27 cellular contexts compared by ENCODE assay signal in genomic region chr4:76740192-76740591, GRCh38.
A peak's percentile ranks its signal among the peaks of the same experiment; 100 is the strongest.
DNase-seq lines count a peak whose midpoint lies in the region; ATAC-seq and TF ChIP-seq lines count a peak whose summit lies in the region.
"Had no signal": no experiment of that assay in that cellular context is flagged by ENCODE, and none has a peak within 500 bp of the region (broad histone marks: within the 10 kb centered on the region; RNA-seq: fewer than 3 reads in every experiment).

No MANE protein-coding gene starts in this region.

- no peaks in the 10 kb centered on the region for H3K27me3 ChIP-seq in esophagus muscularis mucosa
- H3K27me3 ChIP-seq in thoracic aorta (replicated peaks; ENCODE audit: insufficient read depth), result no peaks in the 10 kb centered on the region
- H3K27me3 ChIP-seq: BLaER1 treated with 17β-estradiol and CSF1 and Interleukin-3, amounts not matched to agents 10 nM and 100 nM; SJSA1 had no signal

- H3K9me3 ChIP-seq in esophagus muscularis mucosa (no peaks in the 10 kb centered on the region), mucosa of descending colon (no peaks in the 10 kb centered on the region), thoracic aorta (no peaks in the 10 kb centered on the region)
- H3K9me3 ChIP-seq: Caco-2, SJSA1 had no signal

- TF ChIP-seq EP300 in esophagus muscularis mucosa (IDR thresholded peaks at IDR 0.05), result no peak

- WGBS in esophagus muscularis mucosa, result 95% methylated on average over 11 of the region's 24 CpGs

- TF ChIP-seq CTCF in esophagus muscularis mucosa (IDR thresholded peaks at IDR 0.05), result no peak
- no peak for TF ChIP-seq CTCF in mucosa of descending colon (IDR thresholded peaks at IDR 0.05)
- no peak for TF ChIP-seq CTCF in thoracic aorta (IDR thresholded peaks at IDR 0.05)

- peaks cover 0 to 11% (median 5%) of the 10 kb centered on the region in 4 donors for H3K36me3 ChIP-seq in esophagus muscularis mucosa
- H3K36me3 ChIP-seq in mucosa of descending colon (ENCODE audit: low read depth), result peaks cover 6% of the 10 kb centered on the region
- H3K36me3 ChIP-seq in thoracic aorta, result peaks cover 23% of the 10 kb centered on the region

- no peak for TF ChIP-seq POLR2A in esophagus muscularis mucosa (IDR thresholded peaks at IDR 0.05; ENCODE audit: low read depth)

- H3K4me3 ChIP-seq in esophagus muscularis mucosa (no peak overlapping the region), mucosa of descending colon (no peak overlapping the region), thoracic aorta (no peak overlapping the region)
- H3K4me3 ChIP-seq: BLaER1 treated with 17β-estradiol and CSF1 and Interleukin-3, amounts not matched to agents 10 nM and 100 nM; GM12878; SJSA1 had no signal

- peak; percentile 43 for DNase-seq in ELF-1 (ENCODE audit: low read depth, low spot score)
- DNase-seq in esophagus muscularis mucosa (ENCODE audit: extremely low spot score), result no peak
- no peak for DNase-seq in mucosa of descending colon
- no peak for DNase-seq in thoracic aorta (ENCODE audit: low spot score)
- no peak for DNase-seq in stimulated activated CD4-positive, alpha-beta T cell treated with anti-CD3 and anti-CD28 coated beads, Interleukin-4, amount 100 ng/mL, for 4 hours
- DNase-seq in HPDE6-E6E7 (ENCODE audit: extremely low spot score), result no peak
- DNase-seq in RPMI8226, result no peak
- no peak for DNase-seq in LoVo (ENCODE audit: low spot score)
- DNase-seq: ACHN, Caco-2, DMS 273 treated with DMSO at 0.1 percent for 48 hours, DMS79 treated with DMSO at 0.1 percent for 48 hours, H9, MV-4-11, NCI-H1105 treated with DMSO at 0.1 percent for 48 hours, NCI-H2081, NCI-H2171 treated with DMSO at 0.1 percent for 48 hours, NCI-H446, NCI-H526, OCI-M1 had no signal

- intact Hi-C loops in esophagus muscularis mucosa (cut with DNase I), result no loop called here
- intact Hi-C loops in mucosa of descending colon (cut with DNase I, micrococcal nuclease), result no loop called here

- ATAC-seq in mucosa of descending colon, result peak; percentile 3
- ATAC-seq in thoracic aorta (ENCODE audit: insufficient number of reproducible peaks, low FRiP score, low read depth), result no peak
- ATAC-seq: GM12878, Right ventricle myocardium inferior had no signal

- H3K4me1 ChIP-seq in esophagus muscularis mucosa (peaks cover 18 to 94% (median 87%) of the 10 kb centered on the region in 4 donors), mucosa of descending colon (ENCODE audit: low read depth) (peaks cover 4% of the 10 kb centered on the region), thoracic aorta (ENCODE audit: control insufficient read depth in 1 of 2, low read depth in 2 of 2) (peaks cover 54 to 91% of the 10 kb centered on the region in 2 donors)
- H3K4me1 ChIP-seq: BLaER1 treated with 17β-estradiol and CSF1 and Interleukin-3, amounts not matched to agents 10 nM and 100 nM; Caco-2 had no signal

- H3K27ac ChIP-seq in esophagus muscularis mucosa (replicated peaks in 1 of 4) (peak overlapping the region; percentile 89 to 94 (median 92)), thoracic aorta (peak overlapping the region; percentile 97 to 98)
- H3K27ac ChIP-seq: 22Rv1; BLaER1 treated with 17β-estradiol and CSF1 and Interleukin-3, amounts not matched to agents 10 nM and 100 nM; HL-60; KMS-11; SJSA1 had no signal
